In genomic region chr19:5293607-5294089, GRCh38 we compare ENCODE assay signal across 8 cellular contexts. TPM values are rescaled to one million over a fixed set of nuclear protein-coding genes. Genes with fewer than 3 reads are reported as not detected.
DNase-seq lines count a peak whose midpoint lies in the region; ATAC-seq and TF ChIP-seq lines count a peak whose summit lies in the region.

No MANE protein-coding gene starts in this region.

- no peaks in the 10 kb centered on the region for H3K27me3 ChIP-seq in right atrium auricular region

- H3K36me3 Mint-ChIP-seq in stimulated activated naive CD8-positive, alpha-beta T cell treated with anti-CD3 and anti-CD28 coated beads, Interleukin-15, Interleukin-2, amounts not matched to agents 100 ng/mL and 50 ng/mL, for 24 hours (ENCODE audit: low read depth), result no peaks in the 10 kb centered on the region
- H3K36me3 Mint-ChIP-seq in activated naive CD8-positive, alpha-beta T cell treated with anti-CD3 and anti-CD28 coated beads, Interleukin-2, amount 10 ng/mL, durations not matched to agents 7 days and 5 days, result no peaks in the 10 kb centered on the region

- H3K27me3 Mint-ChIP-seq in stimulated activated naive CD8-positive, alpha-beta T cell treated with anti-CD3 and anti-CD28 coated beads, Interleukin-15, Interleukin-2, amounts not matched to agents 100 ng/mL and 50 ng/mL, for 24 hours, result peaks cover 17% of the 10 kb centered on the region
- peaks cover 23% of the 10 kb centered on the region for H3K27me3 Mint-ChIP-seq in activated naive CD8-positive, alpha-beta T cell treated with anti-CD3 and anti-CD28 coated beads, Interleukin-2, amount 10 ng/mL, durations not matched to agents 7 days and 5 days

- TF ChIP-seq CTCF in right atrium auricular region (IDR thresholded peaks at IDR 0.05), result no peak

- H3K4me3 ChIP-seq in right atrium auricular region (peak overlapping the region; percentile 75 to 87), skeletal muscle cell (ENCODE audit: low read depth, low read length) (peak overlapping the region; percentile 71)

- H3K27ac ChIP-seq in right atrium auricular region, result peak overlapping the region; percentile 84 to 87

- DNase-seq in stimulated activated naive CD8-positive, alpha-beta T cell treated with anti-CD3 and anti-CD28 coated beads, Interleukin-15, Interleukin-2, amounts not matched to agents 100 U/mL and 50 U/mL, for 24 hours, result no peak
- DNase-seq in activated naive CD8-positive, alpha-beta T cell treated with anti-CD3 and anti-CD28 coated beads, Interleukin-2, amount 10 ng/mL, durations not matched to agents 7 days and 5 days, result no peak
- DNase-seq in right atrium auricular region (ENCODE audit: low spot score), result no peak
- no peak for DNase-seq in skeletal muscle cell (ENCODE audit: low read depth)
- no peak for DNase-seq in stimulated activated CD4-positive, alpha-beta T cell treated with anti-CD3 and anti-CD28 coated beads, Interleukin-4, amount 100 ng/mL, for 24 hours
- DNase-seq in NCI-H187 treated with DMSO at 0.1 percent for 48 hours (lab: John Stamatoyannopoulos, UW), result no peak

- no peaks in the 10 kb centered on the region for H3K36me3 ChIP-seq in right atrium auricular region

- H3K9me3 ChIP-seq in right atrium auricular region, result no peaks in the 10 kb centered on the region

- POLR2A ChIA-PET in activated naive CD8-positive, alpha-beta T cell treated with anti-CD3 and anti-CD28 coated beads, Interleukin-2, amount 10 ng/mL, durations not matched to agents 7 days and 5 days (lab: Charles Lee), result no interaction called here

- H3K4me3 Mint-ChIP-seq in stimulated activated naive CD8-positive, alpha-beta T cell treated with anti-CD3 and anti-CD28 coated beads, Interleukin-15, Interleukin-2, amounts not matched to agents 100 ng/mL and 50 ng/mL, for 24 hours, result peak overlapping the region; percentile 63
- peak overlapping the region; percentile 32 for H3K4me3 Mint-ChIP-seq in activated naive CD8-positive, alpha-beta T cell treated with anti-CD3 and anti-CD28 coated beads, Interleukin-2, amount 10 ng/mL, durations not matched to agents 7 days and 5 days

- no peaks in the 10 kb centered on the region for H3K9me3 Mint-ChIP-seq in stimulated activated naive CD8-positive, alpha-beta T cell treated with anti-CD3 and anti-CD28 coated beads, Interleukin-15, Interleukin-2, amounts not matched to agents 100 ng/mL and 50 ng/mL, for 24 hours
- no peaks in the 10 kb centered on the region for H3K9me3 Mint-ChIP-seq in activated naive CD8-positive, alpha-beta T cell treated with anti-CD3 and anti-CD28 coated beads, Interleukin-2, amount 10 ng/mL, durations not matched to agents 7 days and 5 days

- H3K4me1 ChIP-seq in right atrium auricular region, result peaks cover 0 to 43% of the 10 kb centered on the region in 2 donors

- ATAC-seq in stimulated activated naive CD8-positive, alpha-beta T cell treated with anti-CD3 and anti-CD28 coated beads, Interleukin-15, Interleukin-2, amounts not matched to agents 100 U/mL and 50 U/mL, for 24 hours, result no peak
- peak; percentile 17 for ATAC-seq in activated naive CD8-positive, alpha-beta T cell treated with anti-CD3 and anti-CD28 coated beads, Interleukin-2, amount 10 ng/mL, durations not matched to agents 7 days and 5 days (ENCODE audit: low read depth)
- ATAC-seq in HG03097 (IDR thresholded peaks at IDR 0.05; ENCODE audit: low FRiP score, unreplicated experiment), result no peak

- no peak overlapping the region for H3K27ac Mint-ChIP-seq in stimulated activated naive CD8-positive, alpha-beta T cell treated with anti-CD3 and anti-CD28 coated beads, Interleukin-15, Interleukin-2, amounts not matched to agents 100 ng/mL and 50 ng/mL, for 24 hours
- no peak overlapping the region for H3K27ac Mint-ChIP-seq in activated naive CD8-positive, alpha-beta T cell treated with anti-CD3 and anti-CD28 coated beads, Interleukin-2, amount 10 ng/mL, durations not matched to agents 7 days and 5 days

- peaks cover 11% of the 10 kb centered on the region for H3K4me1 Mint-ChIP-seq in stimulated activated naive CD8-positive, alpha-beta T cell treated with anti-CD3 and anti-CD28 coated beads, Interleukin-15, Interleukin-2, amounts not matched to agents 100 ng/mL and 50 ng/mL, for 24 hours (ENCODE audit: low read depth)
- no peaks in the 10 kb centered on the region for H3K4me1 Mint-ChIP-seq in activated naive CD8-positive, alpha-beta T cell treated with anti-CD3 and anti-CD28 coated beads, Interleukin-2, amount 10 ng/mL, durations not matched to agents 7 days and 5 days

RNA-seq across cellular contexts. Expression of gene PTPRS, which starts 47.0 kb away (rescaled TPM):
- total RNA-seq in activated naive CD8-positive, alpha-beta T cell treated with anti-CD3 and anti-CD28 coated beads, Interleukin-2, amount 10 ng/mL, durations not matched to agents 7 days and 5 days, result under 1 TPM; 0.14 to 0.19 TPM
- 100 to 1,000 TPM; 138 to 190 TPM for total RNA-seq in right atrium auricular region

Comparison
In these comparisons a context has a peak if more than half of its experiments do, and no peak if none do; other contexts are left out.
1. RNA of gene PTPRS, which starts 47.0 kb away (total RNA-seq): 138 to 190 TPM in right atrium auricular region; 0.14 to 0.19 TPM in activated naive CD8-positive, alpha-beta T cell treated with anti-CD3 and anti-CD28 coated beads, Interleukin-2, amount 10 ng/mL, durations not matched to agents 7 days and 5 days; every median in the first group is over 100 times any median in the second.